ENCODE assay signal across 21 cellular contexts in genomic region chr1:30162565-30162964, GRCh38.
DNase-seq lines count a peak whose midpoint lies in the region; ATAC-seq, FAIRE-seq and TF ChIP-seq lines count a peak whose summit lies in the region.
"Had no signal": no experiment of that assay in that cellular context is flagged by ENCODE, and none has a peak within 500 bp of the region (broad histone marks: within the 10 kb centered on the region; RNA-seq: fewer than 3 reads in every experiment).

No MANE protein-coding gene starts in this region.

- no peak overlapping the region for H2AFZ ChIP-seq in GM12878 (ENCODE audit: control insufficient read depth, low read depth, low read length)

- ATAC-seq in stimulated activated naive CD8-positive, alpha-beta T cell treated with anti-CD3 and anti-CD28 coated beads, Interleukin-15, Interleukin-2, amounts not matched to agents 100 U/mL and 50 U/mL, for 24 hours, result no peak
- ATAC-seq in GM12878, result no peak
- no peak for ATAC-seq in GM19397 (IDR thresholded peaks at IDR 0.05; ENCODE audit: unreplicated experiment)
- ATAC-seq: A549; CD8-positive, alpha-beta T cell had no signal

- no peak overlapping the region for H3K9ac ChIP-seq in GM12878 (ENCODE audit: control insufficient read depth, insufficient read depth, low read length)

- H3K27me3 Mint-ChIP-seq in stimulated activated naive CD8-positive, alpha-beta T cell treated with anti-CD3 and anti-CD28 coated beads, Interleukin-15, Interleukin-2, amounts not matched to agents 100 ng/mL and 50 ng/mL, for 24 hours, result peaks cover 43% of the 10 kb centered on the region
- peaks cover 16% of the 10 kb centered on the region for H3K27me3 Mint-ChIP-seq in nephron progenitor cell (ENCODE audit: low read depth, poor library complexity)

- H3K79me2 ChIP-seq in GM12878 (ENCODE audit: control insufficient read depth, insufficient read depth, low read length), result no peaks in the 10 kb centered on the region

- TF ChIP-seq RAD21 in GM12878 (IDR thresholded peaks at IDR 0.05; ENCODE audit: insufficient read depth, low read depth, low read length), result no peak

- peak overlapping the region; percentile 29 for H3K27ac Mint-ChIP-seq in stimulated activated naive CD8-positive, alpha-beta T cell treated with anti-CD3 and anti-CD28 coated beads, Interleukin-15, Interleukin-2, amounts not matched to agents 100 ng/mL and 50 ng/mL, for 24 hours
- peak overlapping the region; percentile 49 for H3K27ac Mint-ChIP-seq in nephron progenitor cell
- H3K27ac Mint-ChIP-seq: B cell; CD4-positive, alpha-beta T cell; CD8-positive, alpha-beta T cell had no signal

- H3K36me3 ChIP-seq in GM12878 (ENCODE audit: control insufficient read depth in 2 of 2, insufficient read depth in 2 of 2, low read length in 1 of 2), result no peaks in the 10 kb centered on the region
- H3K36me3 ChIP-seq in effector memory CD4-positive, alpha-beta T cell (ENCODE audit: control insufficient read depth, insufficient read depth, low read length), result no peaks in the 10 kb centered on the region

- no peak for DNase-seq in stimulated activated naive CD8-positive, alpha-beta T cell treated with anti-CD3 and anti-CD28 coated beads, Interleukin-15, Interleukin-2, amounts not matched to agents 100 U/mL and 50 U/mL, for 24 hours
- DNase-seq in GM12878 (ENCODE audit: low read depth, low spot score) (no peak), nephron progenitor cell (no peak)
- no peak for DNase-seq in effector memory CD4-positive, alpha-beta T cell
- DNase-seq: AML-193; Caco-2; Calu3; CD4-positive, alpha-beta T cell; CD8-positive, alpha-beta T cell; DMS79 treated with DMSO at 0.1 percent for 48 hours; GF-D8 had no signal

- SMC1A ChIA-PET in GM12878 (lab: Charles Lee; ENCODE audit: uncharacterized antibody, unreplicated experiment), result no interaction called here

- H4K20me1 ChIP-seq in GM12878 (ENCODE audit: control insufficient read depth, insufficient read depth), result no peaks in the 10 kb centered on the region

- peak; percentile 7 for FAIRE-seq in GM12878 (lab: Jason Lieb, UNC)
- FAIRE-seq: A549, D721Med, G401.6, GM12892, GM18507 had no signal

- 5% methylated on average over 2 of the region's 2 CpGs for WGBS in GM12878 (ENCODE audit: insufficient coverage, insufficient replicate concordance, low lambda C conversion rate, missing lambda C conversion rate)

- RAD21 ChIA-PET in GM12878 (lab: Charles Lee; ENCODE audit: unreplicated experiment), result no interaction called here

- BruUV-seq in GM12878 (replicated peaks; lab: Mats Ljungman, UMichigan), result no TSS peak

- no peaks in the 10 kb centered on the region for H3K4me1 ChIP-seq in GM12878 (ENCODE audit: control insufficient read depth, insufficient read depth, low read length)
- no peaks in the 10 kb centered on the region for H3K4me1 ChIP-seq in effector memory CD4-positive, alpha-beta T cell (ENCODE audit: control insufficient read depth, insufficient read depth, low read length, poor library complexity, severe bottlenecking)
- H3K4me1 ChIP-seq: A549, Caco-2 had no signal

- H3K9me3 Mint-ChIP-seq in stimulated activated naive CD8-positive, alpha-beta T cell treated with anti-CD3 and anti-CD28 coated beads, Interleukin-15, Interleukin-2, amounts not matched to agents 100 ng/mL and 50 ng/mL, for 24 hours, result no peaks in the 10 kb centered on the region
- H3K9me3 Mint-ChIP-seq in nephron progenitor cell, result no peaks in the 10 kb centered on the region
- H3K9me3 Mint-ChIP-seq: CD4-positive, alpha-beta T cell; CD8-positive, alpha-beta T cell had no signal

- in situ Hi-C loops in GM12878 (cut with MboI), result no loop called here

- H3K27ac ChIP-seq in GM12878 (ENCODE audit: control insufficient read depth, insufficient read depth), result no peak overlapping the region
- no peak overlapping the region for H3K27ac ChIP-seq in effector memory CD4-positive, alpha-beta T cell (ENCODE audit: insufficient read depth, low read length, poor library complexity, severe bottlenecking)
- H3K27ac ChIP-seq: 22Rv1, A549, C4-2B had no signal

- TF ChIP-seq POLR2A in GM12878 (IDR thresholded peaks at IDR 0.05; ENCODE audit: low read depth, low read length), result no peak

- TF ChIP-seq CTCF in GM12878 (IDR thresholded peaks at IDR 0.05 in 2 of 3, conservative IDR thresholded peaks at IDR 0.05 in 1 of 3; ENCODE audit: control insufficient read depth in 2 of 3, extremely low read depth in 1 of 3, insufficient read depth in 1 of 3, low read depth in 3 of 3, low read length in 3 of 3), result no peak
- no peak for TF ChIP-seq CTCF in nephron progenitor cell (IDR thresholded peaks at IDR 0.05)

- POLR2A ChIA-PET in GM12878 (lab: Charles Lee), result no interaction called here

- H3K4me3 ChIP-seq in GM12878, result no peak overlapping the region
- no peak overlapping the region for H3K4me3 ChIP-seq in effector memory CD4-positive, alpha-beta T cell (ENCODE audit: insufficient read depth, low read depth, low read length, poor library complexity, severe bottlenecking)
- H3K4me3 ChIP-seq: A549 had no signal

- TF ChIP-seq EP300 in GM12878 (IDR thresholded peaks at IDR 0.05; ENCODE audit: borderline replicate concordance in 1 of 2, control insufficient read depth in 1 of 2, low read depth in 2 of 2, low read length in 2 of 2), result no peak

- H3K27me3 ChIP-seq in GM12878 (replicated peaks in 1 of 2; ENCODE audit: control insufficient read depth in 2 of 2, insufficient read depth in 2 of 2, low read length in 1 of 2), result peaks cover 3 to 5% of the 10 kb centered on the region in 2 experiments; a peak in 3 of 4 replicates
- H3K27me3 ChIP-seq in effector memory CD4-positive, alpha-beta T cell (replicated peaks; ENCODE audit: control insufficient read depth, insufficient read depth, low read length, poor library complexity, severe bottlenecking), result peaks cover 8% of the 10 kb centered on the region

- no peaks in the 10 kb centered on the region for H3K9me3 ChIP-seq in GM12878 (replicated peaks; ENCODE audit: control insufficient read depth, insufficient read depth, low read length)
- no peaks in the 10 kb centered on the region for H3K9me3 ChIP-seq in effector memory CD4-positive, alpha-beta T cell (ENCODE audit: control insufficient read depth, low read length)
- H3K9me3 ChIP-seq: A549, Caco-2 had no signal

- no peak overlapping the region for H3K4me2 ChIP-seq in GM12878 (ENCODE audit: control insufficient read depth, insufficient read depth)
- H3K4me2 ChIP-seq: A549 had no signal

- no peaks in the 10 kb centered on the region for H3K36me3 Mint-ChIP-seq in stimulated activated naive CD8-positive, alpha-beta T cell treated with anti-CD3 and anti-CD28 coated beads, Interleukin-15, Interleukin-2, amounts not matched to agents 100 ng/mL and 50 ng/mL, for 24 hours (ENCODE audit: low read depth)
- no peaks in the 10 kb centered on the region for H3K36me3 Mint-ChIP-seq in nephron progenitor cell (ENCODE audit: low read depth)
- H3K36me3 Mint-ChIP-seq: CD8-positive, alpha-beta T cell had no signal

- intact Hi-C loops in GM12878 (cut with micrococcal nuclease; ENCODE audit: unreplicated experiment), result no loop called here

- CTCF ChIA-PET in GM12878 (lab: Yijun Ruan, JAX), result no interaction called here

- H3K4me1 Mint-ChIP-seq in stimulated activated naive CD8-positive, alpha-beta T cell treated with anti-CD3 and anti-CD28 coated beads, Interleukin-15, Interleukin-2, amounts not matched to agents 100 ng/mL and 50 ng/mL, for 24 hours (ENCODE audit: low read depth), result no peaks in the 10 kb centered on the region
- H3K4me1 Mint-ChIP-seq in nephron progenitor cell, result peaks cover 40% of the 10 kb centered on the region
- H3K4me1 Mint-ChIP-seq: B cell had no signal

- H3K4me3 Mint-ChIP-seq in stimulated activated naive CD8-positive, alpha-beta T cell treated with anti-CD3 and anti-CD28 coated beads, Interleukin-15, Interleukin-2, amounts not matched to agents 100 ng/mL and 50 ng/mL, for 24 hours, result no peak overlapping the region
- H3K4me3 Mint-ChIP-seq in nephron progenitor cell, result no peak overlapping the region
- H3K4me3 Mint-ChIP-seq: B cell; CD4-positive, alpha-beta T cell; CD8-positive, alpha-beta T cell had no signal

TF ChIP-seq in GM12878, 131 proteins besides CTCF, POLR2A, EP300 and RAD21:
- no peak for TF ChIP-seq IRF3 (IDR thresholded peaks at IDR 0.05)
- TF ChIP-seq STAT1 (conservative IDR thresholded peaks at IDR 0.05), result no peak
- TF ChIP-seq BHLHE40 (IDR thresholded peaks at IDR 0.05; ENCODE audit: borderline replicate concordance in 1 of 2, low read depth in 2 of 2, low read length in 1 of 2), result no peak
- TF ChIP-seq ASH2L (IDR thresholded peaks at IDR 0.05; ENCODE audit: borderline replicate concordance, low read depth), result no peak
- TF ChIP-seq E2F4 (IDR thresholded peaks at IDR 0.05; ENCODE audit: low read depth, low read length), result no peak
- TF ChIP-seq CREB1 (IDR thresholded peaks at IDR 0.05; ENCODE audit: low read depth), result no peak
- no peak for TF ChIP-seq CHD1 (IDR thresholded peaks at IDR 0.05; ENCODE audit: low read depth, low read length)
- no peak for TF ChIP-seq ZNF384 (IDR thresholded peaks at IDR 0.05; ENCODE audit: borderline replicate concordance, low read depth, low read length)
- TF ChIP-seq ZSCAN29 (IDR thresholded peaks at IDR 0.05), result no peak
- TF ChIP-seq SMAD1 (IDR thresholded peaks at IDR 0.05; ENCODE audit: low read depth, partially characterized antibody), result no peak
- TF ChIP-seq ZBED1 (IDR thresholded peaks at IDR 0.05; ENCODE audit: borderline replicate concordance), result no peak
